In the genomic region with DNA sequence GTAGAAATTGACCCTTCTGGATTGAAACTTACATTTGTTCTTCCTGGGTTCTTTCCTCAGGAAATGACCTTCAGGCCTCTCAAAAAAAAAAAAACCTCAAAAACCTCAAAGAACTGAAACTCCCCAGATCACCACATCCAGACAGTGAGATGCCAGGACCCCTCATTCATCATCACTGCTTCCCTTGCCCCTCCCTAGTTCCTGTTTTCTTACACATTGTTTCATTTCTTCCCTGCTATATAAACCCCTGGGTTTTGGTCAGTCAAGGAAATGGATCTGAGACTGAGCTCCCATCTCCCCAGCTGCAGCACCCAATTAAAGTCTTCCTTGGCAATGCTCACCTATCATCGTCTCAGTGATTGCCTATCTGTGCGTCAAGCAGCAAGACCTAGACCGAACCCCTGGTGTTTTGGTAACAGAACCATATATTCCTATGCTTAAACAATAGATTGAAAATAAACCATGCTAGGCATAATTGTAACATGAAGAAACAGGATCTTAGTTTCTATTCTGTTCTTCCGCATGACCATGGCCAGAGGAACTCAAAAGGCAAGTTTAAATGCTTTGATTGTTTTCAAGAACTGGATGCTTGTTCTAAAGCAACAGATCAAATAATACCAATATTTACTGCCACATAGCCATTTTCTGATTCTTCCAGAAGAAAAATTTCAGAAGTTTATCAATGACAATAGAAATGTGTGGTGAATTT, we compare ENCODE assay signal across 9 cellular contexts.
DNase-seq lines count a peak whose midpoint lies in the region; ATAC-seq, FAIRE-seq and TF ChIP-seq lines count a peak whose summit lies in the region.
"Had no signal": no experiment of that assay in that cellular context is flagged by ENCODE, and none has a peak within 500 bp of the region (broad histone marks: within the 10 kb centered on the region; RNA-seq: fewer than 3 reads in every experiment).

No MANE protein-coding gene starts in this region.

- no peaks in the 10 kb centered on the region for H3K27me3 ChIP-seq in adipocyte (replicated peaks; ENCODE audit: control insufficient read depth, insufficient read depth, low read length)

- peak overlapping the region; percentile 1 to 5 for H3K27ac Mint-ChIP-seq in natural killer cell

- TF ChIP-seq CTCF in natural killer cell (IDR thresholded peaks at IDR 0.05) = no peak

- intact Hi-C loops in natural killer cell (cut with micrococcal nuclease) = no loop called here

- peak; percentile 86 for FAIRE-seq in GM12892 (lab: Jason Lieb, UNC)

- H3K36me3 Mint-ChIP-seq in natural killer cell = no peaks in the 10 kb centered on the region

- H3K4me3 Mint-ChIP-seq in natural killer cell = no peak overlapping the region

- no peaks in the 10 kb centered on the region for H3K9me3 Mint-ChIP-seq in natural killer cell

- peak overlapping the region; percentile 74 for H3K9ac ChIP-seq in adipocyte (ENCODE audit: low read length)

- DNase-seq in GM12892 (ENCODE audit: insufficient read length) = peak; percentile 23
- DNase-seq in NCI-H226 = peak; percentile 36
- DNase-seq in adipocyte (ENCODE audit: low read depth) = no peak
- no peak for DNase-seq in natural killer cell
- DNase-seq in NCI-H2196 treated with DMSO at 0.1 percent for 48 hours (lab: John Stamatoyannopoulos, UW; ENCODE audit: unreplicated experiment) = no peak
- DNase-seq in activated gamma-delta T cell (lab: John Stamatoyannopoulos, UW) = no peak
- no peak for DNase-seq in HT-29 (ENCODE audit: low spot score)
- DNase-seq: NCI-H524 had no signal

- no peaks in the 10 kb centered on the region for H3K9me3 ChIP-seq in adipocyte (ENCODE audit: control insufficient read depth, low read length)

- ATAC-seq in natural killer cell (peak in 2 of 3 donors; percentile 9 to 46), GM18520 (IDR thresholded peaks at IDR 0.05; ENCODE audit: unreplicated experiment) (no peak)

- peaks cover 7 to 10% of the 10 kb centered on the region in 2 donors for H3K4me1 Mint-ChIP-seq in natural killer cell

- H3K4me1 ChIP-seq in adipocyte (ENCODE audit: control insufficient read depth, insufficient read depth, low read length) = peaks cover 33% of the 10 kb centered on the region

- peaks cover 0 to 3% of the 10 kb centered on the region in 2 donors for H3K27me3 Mint-ChIP-seq in natural killer cell (ENCODE audit: low read depth in 2 of 2)

- TF ChIP-seq POLR2A in GM12892 (IDR thresholded peaks at IDR 0.05; ENCODE audit: low read depth, low read length) = peak; percentile 89

- H3K36me3 ChIP-seq in adipocyte (ENCODE audit: control insufficient read depth, insufficient read depth, low read length, severe bottlenecking) = no peaks in the 10 kb centered on the region

- H3K4me3 ChIP-seq in adipocyte (ENCODE audit: low read length) = no peak overlapping the region

Comparison
In these comparisons a context has a peak if more than half of its experiments do, and no peak if none do; other contexts are left out.
1. DNase-seq: peak in GM12892 (single experiment) and NCI-H226 (single experiment); none in adipocyte (single experiment), natural killer cell (single experiment), NCI-H2196 treated with DMSO at 0.1 percent for 48 hours (single experiment), activated gamma-delta T cell (single experiment) and HT-29 (single experiment).